ENCODE assay signal across 8 cellular contexts in genomic region chr1:168082008-168082876, GRCh38. TPM values are rescaled to one million over a fixed set of nuclear protein-coding genes. Genes with fewer than 3 reads are reported as not detected.
DNase-seq lines count a peak whose midpoint lies in the region; ATAC-seq and TF ChIP-seq lines count a peak whose summit lies in the region.

No MANE protein-coding gene starts in this region.

- H3K4me1 ChIP-seq in NT2/D1 (ENCODE audit: insufficient read depth, insufficient read length) = peaks cover 5% of the 10 kb centered on the region

- DNase-seq in DMS53 treated with DMSO at 0.1 percent for 48 hours (lab: John Stamatoyannopoulos, UW; ENCODE audit: unreplicated experiment) = peak; percentile 72
- DNase-seq in HuH-7 (ENCODE audit: low spot score) = peak; percentile 79
- peak; percentile 73 for DNase-seq in NT2/D1 (ENCODE audit: low read depth, low spot score)
- DNase-seq in activated CD8-positive, alpha-beta memory T cell treated with anti-CD3 and anti-CD28 coated beads for 48 hours (ENCODE audit: low read depth in 2 of 3, low spot score in 2 of 3) = peak; percentile 12 to 30 (median 24)
- DNase-seq in endothelial cell (ENCODE audit: low spot score) = peak; percentile 84
- peak; percentile 83 for DNase-seq in myocyte (ENCODE audit: low read depth)
- DNase-seq in stimulated activated CD8-positive, alpha-beta memory T cell treated with anti-CD3 and anti-CD28 coated beads, Interleukin-7, amount 100 ng/mL, for 4 hours (ENCODE audit: low read depth in 2 of 2) = peak; percentile 21 to 26

- no peak overlapping the region for H3K9ac ChIP-seq in NT2/D1 (ENCODE audit: insufficient read length, low read depth)

- TF ChIP-seq CTCF in endothelial cell (IDR thresholded peaks at IDR 0.05; ENCODE audit: unreplicated experiment) = peak; percentile 80

- no peaks in the 10 kb centered on the region for H3K9me3 Mint-ChIP-seq in endothelial cell (ENCODE audit: unreplicated experiment)

- peaks cover 2% of the 10 kb centered on the region for H3K27me3 Mint-ChIP-seq in endothelial cell (ENCODE audit: unreplicated experiment)

- peaks cover 38% of the 10 kb centered on the region for H3K36me3 ChIP-seq in NT2/D1 (ENCODE audit: insufficient read depth, insufficient read length, low read length)

- peaks cover 22% of the 10 kb centered on the region for H3K36me3 Mint-ChIP-seq in endothelial cell (ENCODE audit: low read depth, unreplicated experiment)

- no peak overlapping the region for H3K4me3 ChIP-seq in NT2/D1 (ENCODE audit: insufficient read length, low read depth)

- ATAC-seq in GM21529 (IDR thresholded peaks at IDR 0.05; ENCODE audit: unreplicated experiment) = peak; percentile 86

- no peak overlapping the region for H3K27ac Mint-ChIP-seq in endothelial cell (ENCODE audit: unreplicated experiment)

- H3K4me1 Mint-ChIP-seq in endothelial cell (ENCODE audit: unreplicated experiment) = no peaks in the 10 kb centered on the region

- no peaks in the 10 kb centered on the region for H3K9me3 ChIP-seq in NT2/D1 (ENCODE audit: insufficient read depth, low read length)

- peak overlapping the region; percentile 23 for H3K4me3 Mint-ChIP-seq in endothelial cell (ENCODE audit: unreplicated experiment)

- H3K27me3 ChIP-seq in NT2/D1 (ENCODE audit: insufficient read depth, insufficient read length) = no peaks in the 10 kb centered on the region

RNA-seq across cellular contexts. Expression of gene GPR161, which starts 54.5 kb away (rescaled TPM):
- total RNA-seq in endothelial cell (ENCODE audit: unreplicated experiment) (40.9 TPM), myocyte (7.0 and 8.4 TPM in 2 replicates)
- polyA plus RNA-seq in myocyte (2012) = 9.7 TPM

Comparison
In these comparisons a context has a peak if more than half of its experiments do, and no peak if none do; other contexts are left out.
1. DNase-seq: peak in every context shown above with its lines; median percentile 84 in endothelial cell; 83 in myocyte; 79 in HuH-7; 73 in NT2/D1; 72 in DMS53 treated with DMSO at 0.1 percent for 48 hours; 24 in activated CD8-positive, alpha-beta memory T cell treated with anti-CD3 and anti-CD28 coated beads for 48 hours; 24 in stimulated activated CD8-positive, alpha-beta memory T cell treated with anti-CD3 and anti-CD28 coated beads, Interleukin-7, amount 100 ng/mL, for 4 hours.